In genomic region chr12:119671070-119671469, GRCh38 we compare ENCODE assay signal across 1 cellular context.
TF ChIP-seq lines count a peak whose summit lies in the region.

No MANE protein-coding gene starts in this region.

TF ChIP-seq in WTC11, 78 proteins besides CTCF, POLR2A, EP300 and RAD21 (continued from another document):
- TF ChIP-seq E2F5 (CRISPR knock-in tag; IDR thresholded peaks at IDR 0.05) (no peak), RELA (CRISPR knock-in tag; IDR thresholded peaks at IDR 0.05; ENCODE audit: borderline replicate concordance) (no peak), E2F4 (CRISPR knock-in tag; IDR thresholded peaks at IDR 0.05; ENCODE audit: borderline replicate concordance, low read depth) (no peak), NR1H2 (CRISPR knock-in tag; IDR thresholded peaks at IDR 0.05) (no peak), STAT6 (CRISPR knock-in tag; conservative IDR thresholded peaks at IDR 0.05; ENCODE audit: low read depth) (no peak), KAT7 (CRISPR knock-in tag; IDR thresholded peaks at IDR 0.05; ENCODE audit: borderline replicate concordance) (no peak), CBFB (CRISPR knock-in tag; IDR thresholded peaks at IDR 0.05; ENCODE audit: low read depth) (no peak), GTF2I (CRISPR knock-in tag; conservative IDR thresholded peaks at IDR 0.05) (no peak), ZNF532 (CRISPR knock-in tag; IDR thresholded peaks at IDR 0.05; ENCODE audit: borderline replicate concordance) (no peak), NFYB (CRISPR knock-in tag; conservative IDR thresholded peaks at IDR 0.05; ENCODE audit: low read depth) (no peak), ZNF138 (CRISPR knock-in tag; conservative IDR thresholded peaks at IDR 0.05) (no peak)
- TF ChIP-seq, protein P1, sequence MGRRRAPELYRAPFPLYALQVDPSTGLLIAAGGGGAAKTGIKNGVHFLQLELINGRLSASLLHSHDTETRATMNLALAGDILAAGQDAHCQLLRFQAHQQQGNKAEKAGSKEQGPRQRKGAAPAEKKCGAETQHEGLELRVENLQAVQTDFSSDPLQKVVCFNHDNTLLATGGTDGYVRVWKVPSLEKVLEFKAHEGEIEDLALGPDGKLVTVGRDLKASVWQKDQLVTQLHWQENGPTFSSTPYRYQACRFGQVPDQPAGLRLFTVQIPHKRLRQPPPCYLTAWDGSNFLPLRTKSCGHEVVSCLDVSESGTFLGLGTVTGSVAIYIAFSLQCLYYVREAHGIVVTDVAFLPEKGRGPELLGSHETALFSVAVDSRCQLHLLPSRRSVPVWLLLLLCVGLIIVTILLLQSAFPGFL (CRISPR knock-in tag; IDR thresholded peaks at IDR 0.05; ENCODE audit: borderline replicate concordance), result no peak
- TF ChIP-seq, protein P2, sequence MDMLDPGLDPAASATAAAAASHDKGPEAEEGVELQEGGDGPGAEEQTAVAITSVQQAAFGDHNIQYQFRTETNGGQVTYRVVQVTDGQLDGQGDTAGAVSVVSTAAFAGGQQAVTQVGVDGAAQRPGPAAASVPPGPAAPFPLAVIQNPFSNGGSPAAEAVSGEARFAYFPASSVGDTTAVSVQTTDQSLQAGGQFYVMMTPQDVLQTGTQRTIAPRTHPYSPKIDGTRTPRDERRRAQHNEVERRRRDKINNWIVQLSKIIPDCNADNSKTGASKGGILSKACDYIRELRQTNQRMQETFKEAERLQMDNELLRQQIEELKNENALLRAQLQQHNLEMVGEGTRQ (CRISPR knock-in tag; IDR thresholded peaks at IDR 0.05), result no peak
- TF ChIP-seq, protein P3, sequence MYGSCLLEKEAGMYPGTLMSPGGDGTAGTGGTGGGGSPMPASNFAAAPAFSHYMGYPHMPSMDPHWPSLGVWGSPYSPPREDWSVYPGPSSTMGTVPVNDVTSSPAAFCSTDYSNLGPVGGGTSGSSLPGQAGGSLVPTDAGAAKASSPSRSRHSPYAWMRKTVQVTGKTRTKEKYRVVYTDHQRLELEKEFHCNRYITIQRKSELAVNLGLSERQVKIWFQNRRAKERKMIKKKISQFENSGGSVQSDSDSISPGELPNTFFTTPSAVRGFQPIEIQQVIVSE (CRISPR knock-in tag; IDR thresholded peaks at IDR 0.05; ENCODE audit: borderline replicate concordance), result no peak
- TF ChIP-seq, protein P4, sequence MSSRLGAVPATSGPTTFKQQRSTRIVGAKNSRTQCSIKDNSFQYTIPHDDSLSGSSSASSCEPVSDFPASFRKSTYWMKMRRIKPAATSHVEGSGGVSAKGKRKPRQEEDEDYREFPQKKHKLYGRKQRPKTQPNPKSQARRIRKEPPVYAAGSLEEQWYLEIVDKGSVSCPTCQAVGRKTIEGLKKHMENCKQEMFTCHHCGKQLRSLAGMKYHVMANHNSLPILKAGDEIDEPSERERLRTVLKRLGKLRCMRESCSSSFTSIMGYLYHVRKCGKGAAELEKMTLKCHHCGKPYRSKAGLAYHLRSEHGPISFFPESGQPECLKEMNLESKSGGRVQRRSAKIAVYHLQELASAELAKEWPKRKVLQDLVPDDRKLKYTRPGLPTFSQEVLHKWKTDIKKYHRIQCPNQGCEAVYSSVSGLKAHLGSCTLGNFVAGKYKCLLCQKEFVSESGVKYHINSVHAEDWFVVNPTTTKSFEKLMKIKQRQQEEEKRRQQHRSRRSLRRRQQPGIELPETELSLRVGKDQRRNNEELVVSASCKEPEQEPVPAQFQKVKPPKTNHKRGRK (CRISPR knock-in tag; IDR thresholded peaks at IDR 0.05; ENCODE audit: borderline replicate concordance), result no peak
